Comparison of ENCODE assay signal across 2 cellular contexts in the genomic region with DNA sequence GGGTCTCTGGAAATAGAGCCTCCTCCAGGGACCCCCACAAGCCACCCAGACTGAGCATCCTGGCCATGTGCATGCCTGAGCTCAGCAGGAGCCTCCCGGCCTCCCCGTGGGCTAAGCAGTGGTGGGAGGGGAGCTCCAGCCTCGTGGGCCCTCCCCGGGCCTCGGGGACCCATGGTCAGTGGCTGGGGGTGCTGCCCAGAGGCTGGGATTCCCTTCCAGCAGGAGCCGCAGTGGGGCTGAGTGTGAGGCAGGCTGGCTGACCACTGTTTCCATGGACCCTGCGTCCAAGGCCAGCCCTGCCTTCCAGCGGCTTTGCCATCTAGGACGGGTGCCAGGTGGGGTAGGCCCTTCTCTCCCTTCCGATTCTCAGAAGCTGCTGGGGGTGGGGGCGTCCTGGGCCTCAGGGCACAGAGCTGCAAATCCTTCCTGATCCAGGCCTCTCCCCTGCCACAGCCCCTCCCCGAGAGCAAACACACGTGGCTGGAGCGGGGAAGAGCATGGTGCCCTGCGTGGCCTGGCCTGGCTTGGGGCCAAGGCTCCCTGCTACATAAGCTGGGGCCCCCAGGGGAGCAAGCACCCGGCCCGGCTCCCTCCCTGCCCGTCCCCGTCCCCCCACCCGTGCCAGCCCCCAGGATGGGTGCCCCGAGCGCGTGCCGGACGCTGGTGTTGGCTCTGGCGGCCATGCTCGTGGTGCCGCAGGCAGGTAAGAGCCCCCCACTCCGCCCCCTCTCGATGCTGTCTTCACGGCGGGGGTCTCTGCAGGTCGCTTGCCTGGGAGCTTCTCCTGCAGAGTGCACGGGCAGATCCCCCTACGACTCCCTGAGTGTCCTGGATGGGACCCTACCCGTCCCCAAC.
TF ChIP-seq lines count a peak whose summit lies in the region.

A gene with protein sequence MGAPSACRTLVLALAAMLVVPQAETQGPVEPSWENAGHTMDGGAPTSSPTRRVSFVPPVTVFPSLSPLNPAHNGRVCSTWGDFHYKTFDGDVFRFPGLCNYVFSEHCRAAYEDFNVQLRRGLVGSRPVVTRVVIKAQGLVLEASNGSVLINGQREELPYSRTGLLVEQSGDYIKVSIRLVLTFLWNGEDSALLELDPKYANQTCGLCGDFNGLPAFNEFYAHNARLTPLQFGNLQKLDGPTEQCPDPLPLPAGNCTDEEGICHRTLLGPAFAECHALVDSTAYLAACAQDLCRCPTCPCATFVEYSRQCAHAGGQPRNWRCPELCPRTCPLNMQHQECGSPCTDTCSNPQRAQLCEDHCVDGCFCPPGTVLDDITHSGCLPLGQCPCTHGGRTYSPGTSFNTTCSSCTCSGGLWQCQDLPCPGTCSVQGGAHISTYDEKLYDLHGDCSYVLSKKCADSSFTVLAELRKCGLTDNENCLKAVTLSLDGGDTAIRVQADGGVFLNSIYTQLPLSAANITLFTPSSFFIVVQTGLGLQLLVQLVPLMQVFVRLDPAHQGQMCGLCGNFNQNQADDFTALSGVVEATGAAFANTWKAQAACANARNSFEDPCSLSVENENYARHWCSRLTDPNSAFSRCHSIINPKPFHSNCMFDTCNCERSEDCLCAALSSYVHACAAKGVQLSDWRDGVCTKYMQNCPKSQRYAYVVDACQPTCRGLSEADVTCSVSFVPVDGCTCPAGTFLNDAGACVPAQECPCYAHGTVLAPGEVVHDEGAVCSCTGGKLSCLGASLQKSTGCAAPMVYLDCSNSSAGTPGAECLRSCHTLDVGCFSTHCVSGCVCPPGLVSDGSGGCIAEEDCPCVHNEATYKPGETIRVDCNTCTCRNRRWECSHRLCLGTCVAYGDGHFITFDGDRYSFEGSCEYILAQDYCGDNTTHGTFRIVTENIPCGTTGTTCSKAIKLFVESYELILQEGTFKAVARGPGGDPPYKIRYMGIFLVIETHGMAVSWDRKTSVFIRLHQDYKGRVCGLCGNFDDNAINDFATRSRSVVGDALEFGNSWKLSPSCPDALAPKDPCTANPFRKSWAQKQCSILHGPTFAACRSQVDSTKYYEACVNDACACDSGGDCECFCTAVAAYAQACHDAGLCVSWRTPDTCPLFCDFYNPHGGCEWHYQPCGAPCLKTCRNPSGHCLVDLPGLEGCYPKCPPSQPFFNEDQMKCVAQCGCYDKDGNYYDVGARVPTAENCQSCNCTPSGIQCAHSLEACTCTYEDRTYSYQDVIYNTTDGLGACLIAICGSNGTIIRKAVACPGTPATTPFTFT (N-terminal part only) (plus strand): TSS at position 576 of the 855 bp plus-strand sequence. CDS start 58 bp downstream, at position 634.

TF ChIP-seq in GM23338, 12 proteins besides CTCF, POLR2A, EP300 and RAD21:
- TF ChIP-seq, protein P1, sequence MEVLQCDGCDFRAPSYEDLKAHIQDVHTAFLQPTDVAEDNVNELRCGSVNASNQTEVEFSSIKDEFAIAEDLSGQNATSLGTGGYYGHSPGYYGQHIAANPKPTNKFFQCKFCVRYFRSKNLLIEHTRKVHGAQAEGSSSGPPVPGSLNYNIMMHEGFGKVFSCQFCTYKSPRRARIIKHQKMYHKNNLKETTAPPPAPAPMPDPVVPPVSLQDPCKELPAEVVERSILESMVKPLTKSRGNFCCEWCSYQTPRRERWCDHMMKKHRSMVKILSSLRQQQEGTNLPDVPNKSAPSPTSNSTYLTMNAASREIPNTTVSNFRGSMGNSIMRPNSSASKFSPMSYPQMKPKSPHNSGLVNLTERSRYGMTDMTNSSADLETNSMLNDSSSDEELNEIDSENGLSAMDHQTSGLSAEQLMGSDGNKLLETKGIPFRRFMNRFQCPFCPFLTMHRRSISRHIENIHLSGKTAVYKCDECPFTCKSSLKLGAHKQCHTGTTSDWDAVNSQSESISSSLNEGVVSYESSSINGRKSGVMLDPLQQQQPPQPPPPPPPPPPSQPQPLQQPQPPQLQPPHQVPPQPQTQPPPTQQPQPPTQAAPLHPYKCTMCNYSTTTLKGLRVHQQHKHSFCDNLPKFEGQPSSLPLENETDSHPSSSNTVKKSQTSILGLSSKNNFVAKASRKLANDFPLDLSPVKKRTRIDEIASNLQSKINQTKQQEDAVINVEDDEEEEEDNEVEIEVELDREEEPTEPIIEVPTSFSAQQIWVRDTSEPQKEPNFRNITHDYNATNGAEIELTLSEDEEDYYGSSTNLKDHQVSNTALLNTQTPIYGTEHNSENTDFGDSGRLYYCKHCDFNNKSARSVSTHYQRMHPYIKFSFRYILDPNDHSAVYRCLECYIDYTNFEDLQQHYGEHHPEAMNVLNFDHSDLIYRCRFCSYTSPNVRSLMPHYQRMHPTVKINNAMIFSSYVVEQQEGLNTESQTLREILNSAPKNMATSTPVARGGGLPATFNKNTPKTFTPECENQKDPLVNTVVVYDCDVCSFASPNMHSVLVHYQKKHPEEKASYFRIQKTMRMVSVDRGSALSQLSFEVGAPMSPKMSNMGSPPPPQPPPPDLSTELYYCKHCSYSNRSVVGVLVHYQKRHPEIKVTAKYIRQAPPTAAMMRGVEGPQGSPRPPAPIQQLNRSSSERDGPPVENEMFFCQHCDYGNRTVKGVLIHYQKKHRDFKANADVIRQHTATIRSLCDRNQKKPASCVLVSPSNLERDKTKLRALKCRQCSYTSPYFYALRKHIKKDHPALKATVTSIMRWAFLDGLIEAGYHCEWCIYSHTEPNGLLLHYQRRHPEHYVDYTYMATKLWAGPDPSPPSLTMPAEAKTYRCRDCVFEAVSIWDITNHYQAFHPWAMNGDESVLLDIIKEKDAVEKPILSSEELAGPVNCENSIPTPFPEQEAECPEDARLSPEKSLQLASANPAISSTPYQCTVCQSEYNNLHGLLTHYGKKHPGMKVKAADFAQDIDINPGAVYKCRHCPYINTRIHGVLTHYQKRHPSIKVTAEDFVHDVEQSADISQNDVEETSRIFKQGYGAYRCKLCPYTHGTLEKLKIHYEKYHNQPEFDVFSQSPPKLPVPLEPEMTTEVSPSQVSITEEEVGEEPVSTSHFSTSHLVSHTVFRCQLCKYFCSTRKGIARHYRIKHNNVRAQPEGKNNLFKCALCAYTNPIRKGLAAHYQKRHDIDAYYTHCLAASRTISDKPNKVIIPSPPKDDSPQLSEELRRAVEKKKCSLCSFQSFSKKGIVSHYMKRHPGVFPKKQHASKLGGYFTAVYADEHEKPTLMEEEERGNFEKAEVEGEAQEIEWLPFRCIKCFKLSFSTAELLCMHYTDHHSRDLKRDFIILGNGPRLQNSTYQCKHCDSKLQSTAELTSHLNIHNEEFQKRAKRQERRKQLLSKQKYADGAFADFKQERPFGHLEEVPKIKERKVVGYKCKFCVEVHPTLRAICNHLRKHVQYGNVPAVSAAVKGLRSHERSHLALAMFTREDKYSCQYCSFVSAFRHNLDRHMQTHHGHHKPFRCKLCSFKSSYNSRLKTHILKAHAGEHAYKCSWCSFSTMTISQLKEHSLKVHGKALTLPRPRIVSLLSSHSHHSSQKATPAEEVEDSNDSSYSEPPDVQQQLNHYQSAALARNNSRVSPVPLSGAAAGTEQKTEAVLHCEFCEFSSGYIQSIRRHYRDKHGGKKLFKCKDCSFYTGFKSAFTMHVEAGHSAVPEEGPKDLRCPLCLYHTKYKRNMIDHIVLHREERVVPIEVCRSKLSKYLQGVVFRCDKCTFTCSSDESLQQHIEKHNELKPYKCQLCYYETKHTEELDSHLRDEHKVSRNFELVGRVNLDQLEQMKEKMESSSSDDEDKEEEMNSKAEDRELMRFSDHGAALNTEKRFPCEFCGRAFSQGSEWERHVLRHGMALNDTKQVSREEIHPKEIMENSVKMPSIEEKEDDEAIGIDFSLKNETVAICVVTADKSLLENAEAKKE (CRISPR knock-in tag; IDR thresholded peaks at IDR 0.05): no peak

TF ChIP-seq in HEK293T, 16 proteins besides CTCF, POLR2A, EP300 and RAD21 (continued from another document):
- TF ChIP-seq BHLHE40 (IDR thresholded peaks at IDR 0.05; ENCODE audit: borderline replicate concordance): no peak
- no peak for TF ChIP-seq ELF4 (IDR thresholded peaks at IDR 0.05)
- no peak for TF ChIP-seq ARNT (IDR thresholded peaks at IDR 0.05)
- TF ChIP-seq FOXM1 (IDR thresholded peaks at IDR 0.05; ENCODE audit: borderline replicate concordance): no peak
- TF ChIP-seq SP1 (IDR thresholded peaks at IDR 0.05): no peak
- no peak for TF ChIP-seq CTBP1 (IDR thresholded peaks at IDR 0.05; ENCODE audit: borderline replicate concordance)
- TF ChIP-seq SUZ12 (IDR thresholded peaks at IDR 0.05): no peak
- no peak for TF ChIP-seq ZNF384 (IDR thresholded peaks at IDR 0.05)
- TF ChIP-seq FOXA1 (IDR thresholded peaks at IDR 0.05): no peak
- TF ChIP-seq NFRKB (IDR thresholded peaks at IDR 0.05): no peak
- no peak for TF ChIP-seq TARDBP (IDR thresholded peaks at IDR 0.05)
- TF ChIP-seq, protein P2, sequence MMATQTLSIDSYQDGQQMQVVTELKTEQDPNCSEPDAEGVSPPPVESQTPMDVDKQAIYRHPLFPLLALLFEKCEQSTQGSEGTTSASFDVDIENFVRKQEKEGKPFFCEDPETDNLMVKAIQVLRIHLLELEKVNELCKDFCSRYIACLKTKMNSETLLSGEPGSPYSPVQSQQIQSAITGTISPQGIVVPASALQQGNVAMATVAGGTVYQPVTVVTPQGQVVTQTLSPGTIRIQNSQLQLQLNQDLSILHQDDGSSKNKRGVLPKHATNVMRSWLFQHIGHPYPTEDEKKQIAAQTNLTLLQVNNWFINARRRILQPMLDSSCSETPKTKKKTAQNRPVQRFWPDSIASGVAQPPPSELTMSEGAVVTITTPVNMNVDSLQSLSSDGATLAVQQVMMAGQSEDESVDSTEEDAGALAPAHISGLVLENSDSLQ (IDR thresholded peaks at IDR 0.05): no peak
- no peak for TF ChIP-seq HDGF (IDR thresholded peaks at IDR 0.05; ENCODE audit: borderline replicate concordance)
- TF ChIP-seq FOXK2 (IDR thresholded peaks at IDR 0.05): no peak
